In genomic region chr1:117534995-117535467, GRCh38 we compare ENCODE assay signal across 8 cellular contexts.
DNase-seq lines count a peak whose midpoint lies in the region; ATAC-seq and TF ChIP-seq lines count a peak whose summit lies in the region.

No MANE protein-coding gene starts in this region.

- no peaks in the 10 kb centered on the region for H4K20me1 ChIP-seq in PC-9 (ENCODE audit: insufficient read depth)

- no peak overlapping the region for H3K27ac Mint-ChIP-seq in activated naive CD4-positive, alpha-beta T cell treated with anti-CD3 and anti-CD28 coated beads for 36 hours

- H3K36me3 Mint-ChIP-seq in activated naive CD4-positive, alpha-beta T cell treated with anti-CD3 and anti-CD28 coated beads for 36 hours (ENCODE audit: low read depth) = no peaks in the 10 kb centered on the region

- no TSS peak for BruUV-seq in PC-9 (replicated peaks; lab: Mats Ljungman, UMichigan)

- no peaks in the 10 kb centered on the region for H3K9me3 Mint-ChIP-seq in activated naive CD4-positive, alpha-beta T cell treated with anti-CD3 and anti-CD28 coated beads for 36 hours

- H3K79me2 ChIP-seq in PC-9 (ENCODE audit: low read depth) = no peaks in the 10 kb centered on the region

- no peaks in the 10 kb centered on the region for H3K9me2 ChIP-seq in PC-9 (ENCODE audit: insufficient read depth)

- H3K4me3 ChIP-seq in Jurkat, Clone E6-1 (ENCODE audit: low read length) = no peak overlapping the region
- H3K4me3 ChIP-seq in PC-9 (no peak overlapping the region), heart right ventricle (no peak overlapping the region), retinal pigment epithelial cell (ENCODE audit: low read length) (no peak overlapping the region)

- intact Hi-C loops in PC-9 (cut with micrococcal nuclease; ENCODE audit: unreplicated experiment) = loop anchor here (1.0 to 2.0 kb wide), 4 partner anchors 70 to 223 kb away; no protein-coding TSS in a partner anchor
- intact Hi-C loops in activated naive CD4-positive, alpha-beta T cell treated with anti-CD3 and anti-CD28 coated beads for 36 hours (cut with micrococcal nuclease) = loop anchor here (1.0 to 10.0 kb wide), 19 partner anchors 16 to 1605 kb away; partner anchors contain the start of genes ATP1A1, GDAP2, MAN1A2 and TENT5C
- intact Hi-C loops in heart right ventricle (cut with DNase I) = loop anchor here in 9 of 10 donors (1.0 to 10.0 kb wide), 8 partner anchors 72 to 360 kb away; partner anchors contain the start of gene TENT5C (in 1 of the 9)

- H3K27ac ChIP-seq in PC-9 (no peak overlapping the region), heart right ventricle (no peak overlapping the region)

- H3K27me3 Mint-ChIP-seq in activated naive CD4-positive, alpha-beta T cell treated with anti-CD3 and anti-CD28 coated beads for 36 hours (ENCODE audit: low read depth) = no peaks in the 10 kb centered on the region

- H3K4me1 ChIP-seq in PC-9 (replicated peaks; ENCODE audit: insufficient read depth) (peaks cover 17% of the 10 kb centered on the region), heart right ventricle (peaks cover 0 to 8% (median 0%) of the 10 kb centered on the region in 9 donors)

- no peaks in the 10 kb centered on the region for H3K36me3 ChIP-seq in PC-9 (ENCODE audit: low read depth)
- H3K36me3 ChIP-seq in heart right ventricle = no peaks in the 10 kb centered on the region

- POLR2A ChIA-PET in PC-9 (lab: Charles Lee; ENCODE audit: unreplicated experiment) = interaction anchor here (0.6 to 0.7 kb wide), 3 partner anchors 135 to 194 kb away, joined by 3 to 4 read pairs (median 3); no protein-coding TSS in a partner anchor

- DNase-seq in ELR (ENCODE audit: low read depth) (peak; percentile 82), PC-9 (peak; percentile 33 to 60), heart right ventricle (peak in 1 of 2 donors; percentile 18), retinal pigment epithelial cell (ENCODE audit: low read depth) (peak; percentile 35), NCI-H1930 (lab: John Stamatoyannopoulos, UW) (no peak)
- DNase-seq in Jurkat, Clone E6-1 (ENCODE audit: low read depth, low spot score) = peak; percentile 69
- DNase-seq in activated naive CD4-positive, alpha-beta T cell treated with anti-CD3 and anti-CD28 coated beads for 36 hours = peak; percentile 50

- 9 to 11% methylated on average over 6 of the region's 6 CpGs for WGBS in heart right ventricle, 2 donors

- no peak overlapping the region; the same call in 1 of the 2 replicates for H3K4me2 ChIP-seq in PC-9

- H3K4me1 Mint-ChIP-seq in activated naive CD4-positive, alpha-beta T cell treated with anti-CD3 and anti-CD28 coated beads for 36 hours (ENCODE audit: low read depth) = peaks cover 23% of the 10 kb centered on the region

- ATAC-seq in GM21717 (IDR thresholded peaks at IDR 0.05; ENCODE audit: unreplicated experiment) (peak; percentile 71), heart right ventricle (peak; percentile 76 to 92 (median 87))

- H2AFZ ChIP-seq in PC-9 = no peak overlapping the region

- H3K9me3 ChIP-seq in PC-9 (ENCODE audit: insufficient read depth, low read depth) (no peaks in the 10 kb centered on the region), heart right ventricle (no peaks in the 10 kb centered on the region)

- H3K27me3 ChIP-seq in PC-9 (ENCODE audit: insufficient read depth, low read depth) (no peaks in the 10 kb centered on the region), heart right ventricle (no peaks in the 10 kb centered on the region)

- no peak overlapping the region for H3K4me3 Mint-ChIP-seq in activated naive CD4-positive, alpha-beta T cell treated with anti-CD3 and anti-CD28 coated beads for 36 hours

- H3F3A ChIP-seq in PC-9 (ENCODE audit: insufficient read depth, low read depth) = peaks cover 9% of the 10 kb centered on the region; the same call in 1 of the 2 replicates

- peak; percentile 90 for TF ChIP-seq CTCF in PC-9 (conservative IDR thresholded peaks at IDR 0.05)
- peak; percentile 31 to 74 (median 66) for TF ChIP-seq CTCF in heart right ventricle (IDR thresholded peaks at IDR 0.05)
- TF ChIP-seq CTCF in retinal pigment epithelial cell (conservative IDR thresholded peaks at IDR 0.05; ENCODE audit: low read depth, low read length) = peak; percentile 68

- CTCF ChIA-PET in PC-9 (lab: Charles Lee) = interaction anchor here (0.6 to 2.0 kb wide), 16 partner anchors 9 to 1427 kb away, joined by 3 to 18 read pairs (median 6); no protein-coding TSS in a partner anchor
- CTCF ChIA-PET in activated naive CD4-positive, alpha-beta T cell treated with anti-CD3 and anti-CD28 coated beads for 36 hours (lab: Charles Lee) = interaction anchor here (0.6 to 10.7 kb wide), 52 partner anchors 8 to 1828 kb away, joined by 3 to 244 read pairs (median 4); no protein-coding TSS in a partner anchor

Comparison
In these comparisons a context has a peak if more than half of its experiments do, and no peak if none do; other contexts are left out.
1. DNase-seq: peak in ELR (single experiment), Jurkat, Clone E6-1 (single experiment), PC-9 (2 of 2), activated naive CD4-positive, alpha-beta T cell treated with anti-CD3 and anti-CD28 coated beads for 36 hours (single experiment) and retinal pigment epithelial cell (single experiment); none in NCI-H1930 (0 of 2).
2. Peak in every context shown above with its lines, with median percentiles within 50 percentile points of each other: CTCF ChIP-seq.